1 cellular context compared by ENCODE assay signal in genomic region chr1:20867062-20867461, GRCh38.
TF ChIP-seq lines count a peak whose summit lies in the region.

No MANE protein-coding gene starts in this region.

TF ChIP-seq in IMR-90, 13 proteins besides CTCF, POLR2A, EP300 and RAD21 (continued from another document):
- TF ChIP-seq SMC3 (IDR thresholded peaks at IDR 0.05; ENCODE audit: low read depth, low read length) = no peak
